Comparison of ENCODE assay signal across 8 cellular contexts in the genomic region with DNA sequence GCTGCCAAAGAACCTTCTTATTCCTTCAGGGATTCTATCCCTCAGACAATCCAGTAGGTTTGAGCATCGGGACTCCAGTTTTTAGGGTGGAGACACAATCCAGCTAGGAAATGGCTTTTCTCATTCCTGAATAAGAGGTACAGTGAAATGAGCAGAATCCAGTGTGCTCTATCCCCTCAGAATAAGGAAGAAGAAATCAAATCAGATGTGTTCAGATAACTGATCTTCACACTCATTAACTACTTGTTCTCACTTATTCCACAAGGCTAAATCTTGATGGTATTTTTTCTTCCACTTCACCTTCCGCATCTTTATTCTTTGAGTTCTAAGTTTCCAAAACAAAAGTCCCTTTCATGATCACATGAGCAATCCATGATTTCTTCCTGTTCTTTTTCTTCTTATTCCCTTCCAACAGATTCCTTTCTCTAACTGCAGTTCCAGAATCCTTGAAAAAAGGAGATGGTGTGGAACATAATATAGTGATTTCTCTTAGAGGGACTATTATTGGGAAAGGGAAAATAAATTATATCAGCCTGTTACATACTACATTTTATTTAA. TPM values are rescaled to one million over a fixed set of nuclear protein-coding genes. Genes with fewer than 3 reads are reported as not detected.
DNase-seq lines count a peak whose midpoint lies in the region; ATAC-seq and TF ChIP-seq lines count a peak whose summit lies in the region.

No MANE protein-coding gene starts in this region.

- no peak for TF ChIP-seq POLR2A in right lobe of liver (IDR thresholded peaks at IDR 0.05)
- no peak for TF ChIP-seq POLR2A in uterus (IDR thresholded peaks at IDR 0.05)

- H3K4me3 ChIP-seq in cardiac muscle cell = no peak overlapping the region
- H3K4me3 ChIP-seq in right lobe of liver = no peak overlapping the region
- H3K4me3 ChIP-seq in uterus = peak overlapping the region; percentile 35 to 38

- intact Hi-C loops in Right ventricle myocardium superior (cut with DNase I) = no loop called here
- intact Hi-C loops in right lobe of liver (cut with DNase I) = no loop called here
- intact Hi-C loops in uterus (cut with DNase I; ENCODE audit: low total_unique reads) = no loop called here

- ATAC-seq in Right ventricle myocardium superior (ENCODE audit: poor library complexity) = no peak
- no peak for ATAC-seq in right lobe of liver
- no peak for ATAC-seq in GM21717 (IDR thresholded peaks at IDR 0.05; ENCODE audit: unreplicated experiment)
- no peak for ATAC-seq in GM21526 (IDR thresholded peaks at IDR 0.05; ENCODE audit: low FRiP score, unreplicated experiment)
- ATAC-seq in HG03521 (IDR thresholded peaks at IDR 0.05; ENCODE audit: unreplicated experiment) = no peak

- no peaks in the 10 kb centered on the region for H3K36me3 ChIP-seq in cardiac muscle cell
- no peaks in the 10 kb centered on the region for H3K36me3 ChIP-seq in right lobe of liver
- H3K36me3 ChIP-seq in uterus = no peaks in the 10 kb centered on the region

- 49% methylated on average over 2 of the region's 2 CpGs for WGBS in right lobe of liver (ENCODE audit: insufficient coverage, low coverage, low lambda C conversion rate, missing lambda C conversion rate)

- H3K27ac ChIP-seq in cardiac muscle cell (peak overlapping the region; percentile 44), angular gyrus (ENCODE audit: low read depth, low read length) (peak overlapping the region; percentile 98), right lobe of liver (peak overlapping the region; percentile 12 to 47 (median 38)), uterus (peak overlapping the region; percentile 94)

- TF ChIP-seq CTCF in cardiac muscle cell (IDR thresholded peaks at IDR 0.05; ENCODE audit: low read depth, low read length) = no peak
- no peak for TF ChIP-seq CTCF in right lobe of liver (IDR thresholded peaks at IDR 0.05)
- no peak for TF ChIP-seq CTCF in uterus (IDR thresholded peaks at IDR 0.05)

- DNase-seq in cardiac muscle cell (ENCODE audit: low read depth in 1 of 2, low spot score in 1 of 2) (no peak), Right ventricle myocardium superior (no peak), right lobe of liver (no peak), uterus (no peak)

- peaks cover 5% of the 10 kb centered on the region for H3K4me1 ChIP-seq in cardiac muscle cell (ENCODE audit: low read depth)
- peaks cover 0 to 16% (median 7%) of the 10 kb centered on the region in 4 donors for H3K4me1 ChIP-seq in right lobe of liver
- peaks cover 0 to 6% of the 10 kb centered on the region in 2 donors for H3K4me1 ChIP-seq in uterus

- H3K9me3 ChIP-seq in cardiac muscle cell (ENCODE audit: low read depth) (no peaks in the 10 kb centered on the region), right lobe of liver (no peaks in the 10 kb centered on the region), uterus (no peaks in the 10 kb centered on the region)

- H3K27me3 ChIP-seq in cardiac muscle cell (peaks cover 12% of the 10 kb centered on the region), right lobe of liver (no peaks in the 10 kb centered on the region), uterus (no peaks in the 10 kb centered on the region)

RNA-seq across cellular contexts. Expression of gene SYT11, which starts 1.7 kb away (rescaled TPM):
- total RNA-seq in cardiac muscle cell (2.1 and 2.5 TPM in 2 replicates), Right ventricle myocardium superior (7.0 TPM), right lobe of liver (1 to 10 TPM in 1 of 6 experiments, under 1 TPM in 5; 0.46 to 1.5 (median 0.73) TPM), uterus (10 to 100 TPM; 12.8 to 70.5 (median 24.3) TPM)
- polyA plus RNA-seq in cardiac muscle cell = 1.4 and 2.3 TPM in 2 replicates

RNA-seq across cellular contexts. Expression of gene GON4L, which starts 4.0 kb away (rescaled TPM):
- total RNA-seq in cardiac muscle cell (19.9 and 26.4 TPM in 2 replicates), Right ventricle myocardium superior (17.9 TPM), right lobe of liver (10 to 100 TPM; 10.7 to 23.2 (median 20.1) TPM), uterus (10 to 100 TPM; 49.7 to 93.8 (median 51.9) TPM)
- 42.0 and 44.4 TPM in 2 replicates for polyA plus RNA-seq in cardiac muscle cell

RNA-seq across cellular contexts. Expression of gene RIT1, which starts 50.1 kb away (rescaled TPM):
- total RNA-seq in cardiac muscle cell (29.1 and 48.7 TPM in 2 replicates), Right ventricle myocardium superior (19.0 TPM), right lobe of liver (10 to 100 TPM in 3 of 6 experiments, 1 to 10 TPM in 3; 4.9 to 28.3 (median 11.3) TPM), uterus (10 to 100 TPM; 12.8 to 65.6 (median 41.8) TPM)
- polyA plus RNA-seq in cardiac muscle cell = 40.6 and 54.2 TPM in 2 replicates

Comparison
In these comparisons a context has a peak if more than half of its experiments do, and no peak if none do; other contexts are left out.
1. H3K27ac ChIP-seq: peak in every context shown above with its lines; median percentile 98 in angular gyrus; 94 in uterus; 44 in cardiac muscle cell; 38 in right lobe of liver.
2. H3K4me3 ChIP-seq: peak in uterus (2 of 2); none in cardiac muscle cell (single experiment) and right lobe of liver (0 of 3).